Comparison of ENCODE assay signal across 1 cellular context in genomic region chr1:24991242-24992037, GRCh38.
TF ChIP-seq lines count a peak whose summit lies in the region.

No MANE protein-coding gene starts in this region.

TF ChIP-seq in GM23338, 12 proteins besides CTCF, POLR2A, EP300 and RAD21 (continued from another document):
- TF ChIP-seq, protein P1, sequence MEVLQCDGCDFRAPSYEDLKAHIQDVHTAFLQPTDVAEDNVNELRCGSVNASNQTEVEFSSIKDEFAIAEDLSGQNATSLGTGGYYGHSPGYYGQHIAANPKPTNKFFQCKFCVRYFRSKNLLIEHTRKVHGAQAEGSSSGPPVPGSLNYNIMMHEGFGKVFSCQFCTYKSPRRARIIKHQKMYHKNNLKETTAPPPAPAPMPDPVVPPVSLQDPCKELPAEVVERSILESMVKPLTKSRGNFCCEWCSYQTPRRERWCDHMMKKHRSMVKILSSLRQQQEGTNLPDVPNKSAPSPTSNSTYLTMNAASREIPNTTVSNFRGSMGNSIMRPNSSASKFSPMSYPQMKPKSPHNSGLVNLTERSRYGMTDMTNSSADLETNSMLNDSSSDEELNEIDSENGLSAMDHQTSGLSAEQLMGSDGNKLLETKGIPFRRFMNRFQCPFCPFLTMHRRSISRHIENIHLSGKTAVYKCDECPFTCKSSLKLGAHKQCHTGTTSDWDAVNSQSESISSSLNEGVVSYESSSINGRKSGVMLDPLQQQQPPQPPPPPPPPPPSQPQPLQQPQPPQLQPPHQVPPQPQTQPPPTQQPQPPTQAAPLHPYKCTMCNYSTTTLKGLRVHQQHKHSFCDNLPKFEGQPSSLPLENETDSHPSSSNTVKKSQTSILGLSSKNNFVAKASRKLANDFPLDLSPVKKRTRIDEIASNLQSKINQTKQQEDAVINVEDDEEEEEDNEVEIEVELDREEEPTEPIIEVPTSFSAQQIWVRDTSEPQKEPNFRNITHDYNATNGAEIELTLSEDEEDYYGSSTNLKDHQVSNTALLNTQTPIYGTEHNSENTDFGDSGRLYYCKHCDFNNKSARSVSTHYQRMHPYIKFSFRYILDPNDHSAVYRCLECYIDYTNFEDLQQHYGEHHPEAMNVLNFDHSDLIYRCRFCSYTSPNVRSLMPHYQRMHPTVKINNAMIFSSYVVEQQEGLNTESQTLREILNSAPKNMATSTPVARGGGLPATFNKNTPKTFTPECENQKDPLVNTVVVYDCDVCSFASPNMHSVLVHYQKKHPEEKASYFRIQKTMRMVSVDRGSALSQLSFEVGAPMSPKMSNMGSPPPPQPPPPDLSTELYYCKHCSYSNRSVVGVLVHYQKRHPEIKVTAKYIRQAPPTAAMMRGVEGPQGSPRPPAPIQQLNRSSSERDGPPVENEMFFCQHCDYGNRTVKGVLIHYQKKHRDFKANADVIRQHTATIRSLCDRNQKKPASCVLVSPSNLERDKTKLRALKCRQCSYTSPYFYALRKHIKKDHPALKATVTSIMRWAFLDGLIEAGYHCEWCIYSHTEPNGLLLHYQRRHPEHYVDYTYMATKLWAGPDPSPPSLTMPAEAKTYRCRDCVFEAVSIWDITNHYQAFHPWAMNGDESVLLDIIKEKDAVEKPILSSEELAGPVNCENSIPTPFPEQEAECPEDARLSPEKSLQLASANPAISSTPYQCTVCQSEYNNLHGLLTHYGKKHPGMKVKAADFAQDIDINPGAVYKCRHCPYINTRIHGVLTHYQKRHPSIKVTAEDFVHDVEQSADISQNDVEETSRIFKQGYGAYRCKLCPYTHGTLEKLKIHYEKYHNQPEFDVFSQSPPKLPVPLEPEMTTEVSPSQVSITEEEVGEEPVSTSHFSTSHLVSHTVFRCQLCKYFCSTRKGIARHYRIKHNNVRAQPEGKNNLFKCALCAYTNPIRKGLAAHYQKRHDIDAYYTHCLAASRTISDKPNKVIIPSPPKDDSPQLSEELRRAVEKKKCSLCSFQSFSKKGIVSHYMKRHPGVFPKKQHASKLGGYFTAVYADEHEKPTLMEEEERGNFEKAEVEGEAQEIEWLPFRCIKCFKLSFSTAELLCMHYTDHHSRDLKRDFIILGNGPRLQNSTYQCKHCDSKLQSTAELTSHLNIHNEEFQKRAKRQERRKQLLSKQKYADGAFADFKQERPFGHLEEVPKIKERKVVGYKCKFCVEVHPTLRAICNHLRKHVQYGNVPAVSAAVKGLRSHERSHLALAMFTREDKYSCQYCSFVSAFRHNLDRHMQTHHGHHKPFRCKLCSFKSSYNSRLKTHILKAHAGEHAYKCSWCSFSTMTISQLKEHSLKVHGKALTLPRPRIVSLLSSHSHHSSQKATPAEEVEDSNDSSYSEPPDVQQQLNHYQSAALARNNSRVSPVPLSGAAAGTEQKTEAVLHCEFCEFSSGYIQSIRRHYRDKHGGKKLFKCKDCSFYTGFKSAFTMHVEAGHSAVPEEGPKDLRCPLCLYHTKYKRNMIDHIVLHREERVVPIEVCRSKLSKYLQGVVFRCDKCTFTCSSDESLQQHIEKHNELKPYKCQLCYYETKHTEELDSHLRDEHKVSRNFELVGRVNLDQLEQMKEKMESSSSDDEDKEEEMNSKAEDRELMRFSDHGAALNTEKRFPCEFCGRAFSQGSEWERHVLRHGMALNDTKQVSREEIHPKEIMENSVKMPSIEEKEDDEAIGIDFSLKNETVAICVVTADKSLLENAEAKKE (CRISPR knock-in tag; IDR thresholded peaks at IDR 0.05): no peak
- TF ChIP-seq, protein P2, sequence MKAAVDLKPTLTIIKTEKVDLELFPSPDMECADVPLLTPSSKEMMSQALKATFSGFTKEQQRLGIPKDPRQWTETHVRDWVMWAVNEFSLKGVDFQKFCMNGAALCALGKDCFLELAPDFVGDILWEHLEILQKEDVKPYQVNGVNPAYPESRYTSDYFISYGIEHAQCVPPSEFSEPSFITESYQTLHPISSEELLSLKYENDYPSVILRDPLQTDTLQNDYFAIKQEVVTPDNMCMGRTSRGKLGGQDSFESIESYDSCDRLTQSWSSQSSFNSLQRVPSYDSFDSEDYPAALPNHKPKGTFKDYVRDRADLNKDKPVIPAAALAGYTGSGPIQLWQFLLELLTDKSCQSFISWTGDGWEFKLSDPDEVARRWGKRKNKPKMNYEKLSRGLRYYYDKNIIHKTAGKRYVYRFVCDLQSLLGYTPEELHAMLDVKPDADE (IDR thresholded peaks at IDR 0.05): no peak
